13 cellular contexts compared by ENCODE assay signal in the genomic region with DNA sequence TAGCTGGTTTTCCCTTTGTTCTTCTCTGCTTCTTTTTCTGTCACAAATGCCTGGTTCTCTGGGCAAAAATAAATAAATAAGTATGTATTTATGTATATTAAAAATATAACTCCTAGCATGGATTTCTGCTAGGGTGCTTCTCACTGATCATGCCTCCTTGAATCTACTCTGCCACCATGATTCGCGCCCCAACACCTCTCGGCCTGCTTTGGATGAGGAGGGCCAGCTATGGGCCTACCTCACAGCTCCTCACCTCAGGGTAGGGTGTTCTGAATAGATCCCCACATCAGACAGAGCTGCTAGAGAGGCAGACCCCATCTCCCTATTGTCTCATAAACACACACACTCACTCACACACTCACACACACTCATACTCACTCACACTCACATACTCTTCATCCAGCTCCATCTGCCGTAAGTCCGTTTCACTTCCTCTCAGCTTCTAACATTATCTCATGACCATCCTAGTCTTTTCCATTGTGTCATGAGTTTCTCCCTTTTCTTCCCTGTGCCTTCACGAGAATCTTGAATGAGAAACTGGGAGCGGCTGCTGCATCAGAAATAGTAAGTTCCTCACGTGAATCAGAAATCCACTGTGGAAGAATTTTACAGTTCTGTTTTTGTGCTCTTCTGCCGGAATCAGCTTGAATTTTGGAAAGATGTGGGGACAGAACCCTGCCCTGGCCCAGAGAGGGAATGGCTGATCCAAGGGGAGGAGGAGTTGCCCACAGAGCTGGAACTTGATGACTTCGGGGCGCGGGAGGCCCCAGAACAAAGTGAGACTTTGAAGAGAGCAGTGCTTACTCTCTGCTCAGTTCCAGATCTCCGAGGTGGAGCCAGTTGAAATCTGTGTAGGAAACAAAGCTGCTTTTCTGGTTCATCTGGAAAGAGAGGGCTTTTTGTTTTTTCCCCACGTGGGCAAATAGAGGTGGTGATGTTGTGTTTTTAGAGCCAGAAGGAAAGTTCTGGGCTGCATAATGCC. TPM values are rescaled to one million over a fixed set of nuclear protein-coding genes. Genes with fewer than 3 reads are reported as not detected.
DNase-seq lines count a peak whose midpoint lies in the region; ATAC-seq, FAIRE-seq and TF ChIP-seq lines count a peak whose summit lies in the region.
"Had no signal": no experiment of that assay in that cellular context is flagged by ENCODE, and none has a peak within 500 bp of the region (broad histone marks: within the 10 kb centered on the region; RNA-seq: fewer than 3 reads in every experiment).

No MANE protein-coding gene starts in this region.

- DNase-seq in AG20443 (ENCODE audit: low spot score) (peak; percentile 20), PC-3 (peak; percentile 11), globus pallidus (ENCODE audit: low spot score) (peak; percentile 83), omental fat pad (ENCODE audit: low spot score) (no peak), cerebellum (ENCODE audit: low spot score) (no peak), small intestine (no peak), NCI-H2227 treated with DMSO at 0.1 percent for 48 hours (lab: John Stamatoyannopoulos, UW) (no peak)
- DNase-seq: NCI-H446, T-helper 9 cell had no signal

- H3K27me3 ChIP-seq in PC-3 (ENCODE audit: low read length) (no peaks in the 10 kb centered on the region), small intestine (ENCODE audit: control insufficient read depth in 2 of 2, insufficient read depth in 2 of 2, low read length in 2 of 2) (no peaks in the 10 kb centered on the region)

- no TSS peak for BruUV-seq in PC-3 (replicated peaks; lab: Mats Ljungman, UMichigan)

- H3K9ac ChIP-seq in PC-3 (ENCODE audit: low read length), result no peak overlapping the region

- POLR2A ChIA-PET in PC-3 (lab: Charles Lee; ENCODE audit: unreplicated experiment), result no interaction called here

- no peaks in the 10 kb centered on the region for H3F3A ChIP-seq in PC-3 (ENCODE audit: low read length, unreplicated experiment)

- no peaks in the 10 kb centered on the region for H4K20me1 ChIP-seq in PC-3 (ENCODE audit: low read length)

- ATAC-seq in PC-3 (no peak), omental fat pad (ENCODE audit: low FRiP score) (peak; percentile 33), HG03457 (IDR thresholded peaks at IDR 0.05; ENCODE audit: unreplicated experiment) (no peak)
- ATAC-seq: activated T-helper 17 cell treated with anti-CD3 and anti-CD28 coated beads, Interleukin-2, amount 50 U/mL, for 72 hours; natural killer cell treated with Interleukin-12 subunit alpha and Interleukin-12 subunit beta and Interleukin-15 and Interleukin-18, amount 100 ng/mL, for 72 hours had no signal

- no peak overlapping the region for H3K4me2 ChIP-seq in PC-3 (ENCODE audit: low read length)

- H3K36me3 ChIP-seq in PC-3 (ENCODE audit: low read depth, low read length), result 0 out of 2 replicates have a peak, but pooled peaks cover 3% of the 10 kb centered on the region
- peaks cover 7 to 8% of the 10 kb centered on the region in 2 donors for H3K36me3 ChIP-seq in small intestine (ENCODE audit: control insufficient read depth in 2 of 2, insufficient read depth in 2 of 2, low read length in 2 of 2)

- no peak overlapping the region for H3K4me3 ChIP-seq in PC-3 (ENCODE audit: low read length)
- H3K4me3 ChIP-seq in small intestine (ENCODE audit: low read depth in 1 of 2, low read length in 2 of 2), result no peak overlapping the region

- no peak overlapping the region for H2AFZ ChIP-seq in PC-3 (ENCODE audit: low read length)

- WGBS in small intestine, 3 donors, result 74 to 85% (median 80%) methylated on average over 14 of the region's 14 CpGs

- H3K4me1 ChIP-seq in PC-3 (ENCODE audit: insufficient read depth, low read length) (peaks cover 31% of the 10 kb centered on the region), small intestine (ENCODE audit: control insufficient read depth in 2 of 2, insufficient read depth in 1 of 2, low read depth in 1 of 2, low read length in 1 of 2) (peaks cover 3 to 12% of the 10 kb centered on the region in 2 donors)

- peaks cover 10% of the 10 kb centered on the region; the same call in 1 of the 2 replicates for H3K79me2 ChIP-seq in PC-3 (ENCODE audit: low read length)

- H3K27ac ChIP-seq in PC-3 (ENCODE audit: low read length), result no peak overlapping the region
- peak overlapping the region in 1 of 2 donors; percentile 28 for H3K27ac ChIP-seq in small intestine (ENCODE audit: low read depth in 1 of 2, low read length in 1 of 2)

- H3K9me2 ChIP-seq in PC-3 (replicated peaks; ENCODE audit: low read length), result no peaks in the 10 kb centered on the region

- intact Hi-C loops in PC-3 (cut with micrococcal nuclease), result no loop called here

- H3K9me3 ChIP-seq in PC-3 (ENCODE audit: low read length) (no peaks in the 10 kb centered on the region), small intestine (ENCODE audit: control insufficient read depth, low read depth) (no peaks in the 10 kb centered on the region)

- CTCF ChIA-PET in PC-3 (lab: Charles Lee), result interaction anchor here (0.6 kb wide), 1 partner anchor 31 kb away, joined by 4 read pairs; no protein-coding TSS in a partner anchor

- FAIRE-seq in small intestine (lab: Jason Lieb, UNC), result no peak
- FAIRE-seq: HTR-8/SVneo had no signal

- TF ChIP-seq CTCF in PC-3 (conservative IDR thresholded peaks at IDR 0.05; ENCODE audit: low read depth, low read length) (no peak), omental fat pad (IDR thresholded peaks at IDR 0.05) (no peak)

RNA-seq across cellular contexts. Expression of gene ANXA4, which starts 20.9 kb away (rescaled TPM):
- 43.3 and 51.1 TPM in 2 replicates for total RNA-seq in PC-3 (2014; rRNA removed)
- total RNA-seq in omental fat pad, result 10 to 100 TPM; 36.6 to 52.3 (median 40.7) TPM
- total RNA-seq in cerebellum, result 6.0 TPM
- 100 to 1,000 TPM; 289 to 317 (median 309) TPM for polyA plus RNA-seq in small intestine

Comparison
In these comparisons a context has a peak if more than half of its experiments do, and no peak if none do; other contexts are left out.
1. DNase-seq: peak in AG20443 (single experiment), PC-3 (single experiment) and globus pallidus (single experiment); none in omental fat pad (single experiment), cerebellum (single experiment), small intestine (single experiment) and NCI-H2227 treated with DMSO at 0.1 percent for 48 hours (single experiment).